Comparison of ENCODE assay signal across 16 cellular contexts in the genomic region with DNA sequence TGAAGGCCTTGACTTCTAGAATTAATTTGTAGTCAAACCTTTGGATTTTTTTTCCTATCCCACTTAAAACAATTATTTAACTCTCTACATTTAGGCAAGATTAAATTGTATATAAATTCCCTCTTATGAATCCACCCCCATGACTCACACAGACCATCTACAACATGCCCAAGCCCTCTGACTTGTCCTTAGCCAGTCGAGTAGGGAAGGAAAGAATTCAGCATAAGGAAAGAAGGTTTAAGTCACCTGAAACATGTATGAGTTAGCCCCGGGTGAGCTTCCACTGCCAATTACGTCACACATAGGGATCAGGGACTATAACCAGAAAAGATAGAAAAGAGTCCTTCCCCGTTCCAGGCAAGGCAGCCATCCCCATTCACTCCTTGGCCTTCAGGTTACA. TPM values are rescaled to one million over a fixed set of nuclear protein-coding genes. Genes with fewer than 3 reads are reported as not detected.
DNase-seq lines count a peak whose midpoint lies in the region; ATAC-seq and TF ChIP-seq lines count a peak whose summit lies in the region.
"Had no signal": no experiment of that assay in that cellular context is flagged by ENCODE, and none has a peak within 500 bp of the region (broad histone marks: within the 10 kb centered on the region; RNA-seq: fewer than 3 reads in every experiment).

No MANE protein-coding gene starts in this region.

- BruUV-seq in mammary epithelial cell (replicated peaks; lab: Mats Ljungman, UMichigan) (no TSS peak), PC-9 (replicated peaks; lab: Mats Ljungman, UMichigan) (no TSS peak)

- H3K9me3 ChIP-seq in mammary epithelial cell (replicated peaks; ENCODE audit: insufficient read depth, low read length) (peaks cover 5% of the 10 kb centered on the region), breast epithelium (no peaks in the 10 kb centered on the region), PC-9 (ENCODE audit: insufficient read depth, low read depth) (peaks cover 12% of the 10 kb centered on the region; the same call in 1 of the 2 replicates)

- H3K79me2 ChIP-seq in mammary epithelial cell (ENCODE audit: insufficient read depth, low read length), result no peaks in the 10 kb centered on the region
- H3K79me2 ChIP-seq in PC-9 (ENCODE audit: low read depth), result no peaks in the 10 kb centered on the region

- ATAC-seq in HG02623 (IDR thresholded peaks at IDR 0.05; ENCODE audit: unreplicated experiment), result no peak

- 39% methylated on average over 2 of the region's 4 CpGs for WGBS in mammary epithelial cell (ENCODE audit: low coverage, missing lambda C conversion rate)

- H3K9ac ChIP-seq in mammary epithelial cell (ENCODE audit: insufficient read depth, low read length), result no peak overlapping the region
- H3K9ac ChIP-seq: BLaER1, GM23248 had no signal

- POLR2A ChIA-PET in PC-9 (lab: Charles Lee; ENCODE audit: unreplicated experiment), result no interaction called here

- H3K4me1 ChIP-seq in mammary epithelial cell (ENCODE audit: insufficient read depth, low read length) (peaks cover 5% of the 10 kb centered on the region), breast epithelium (no peaks in the 10 kb centered on the region), PC-9 (replicated peaks; ENCODE audit: insufficient read depth) (peaks cover 7% of the 10 kb centered on the region; the same call in 1 of the 2 replicates)
- H3K4me1 ChIP-seq: BLaER1 had no signal

- TF ChIP-seq POLR2A in breast epithelium (IDR thresholded peaks at IDR 0.05), result no peak

- H3K36me3 ChIP-seq in mammary epithelial cell (ENCODE audit: insufficient read depth, low read length) (no peaks in the 10 kb centered on the region), breast epithelium (no peaks in the 10 kb centered on the region), PC-9 (ENCODE audit: low read depth) (no peaks in the 10 kb centered on the region)
- H3K36me3 ChIP-seq: BLaER1 had no signal

- intact Hi-C loops in mammary epithelial cell (cut with micrococcal nuclease) (no loop called here), breast epithelium (cut with DNase I; ENCODE audit: low total_unique reads) (no loop called here), PC-9 (cut with micrococcal nuclease; ENCODE audit: unreplicated experiment) (no loop called here)

- H3K27ac ChIP-seq in mammary epithelial cell (ENCODE audit: insufficient read depth, low read depth, low read length), result no peak overlapping the region
- no peak overlapping the region for H3K27ac ChIP-seq in breast epithelium
- H3K27ac ChIP-seq in PC-9, result no peak overlapping the region
- H3K27ac ChIP-seq: 22Rv1, BLaER1, GM23248 had no signal

- dilution Hi-C loops in mammary epithelial cell (cut with HindIII; ENCODE audit: low sequenced_read_pairs), result no loop called here

- H2AFZ ChIP-seq in mammary epithelial cell (ENCODE audit: low read depth, low read length), result peak overlapping the region; percentile 62
- H2AFZ ChIP-seq in PC-9, result no peak overlapping the region
- H2AFZ ChIP-seq: GM23248 had no signal

- DNase-seq in mammary epithelial cell (peak; percentile 78), breast epithelium (ENCODE audit: low spot score in 2 of 2) (no peak), epithelial cell of esophagus (ENCODE audit: low read depth) (peak; percentile 93), iris pigment epithelial cell (ENCODE audit: low read depth) (peak; percentile 33), COLO668 (lab: John Stamatoyannopoulos, UW; ENCODE audit: unreplicated experiment) (no peak), PC-9 (no peak)
- DNase-seq: AML-193; Calu3; CD8-positive, alpha-beta memory T cell; DMS 273 treated with DMSO at 0.1 percent for 48 hours; GM23248; H7; KG1 had no signal

- in situ Hi-C loops in mammary epithelial cell (cut with MboI; ENCODE audit: low sequenced_read_pairs in 2 of 2), result no loop called here

- CTCF ChIA-PET in mammary epithelial cell (lab: Charles Lee; ENCODE audit: low non-redundant PET), result no interaction called here
- CTCF ChIA-PET in PC-9 (lab: Charles Lee), result no interaction called here

- H3K4me2 ChIP-seq in mammary epithelial cell (ENCODE audit: insufficient read depth, low read depth, low read length) (no peak overlapping the region), PC-9 (no peak overlapping the region)
- H3K4me2 ChIP-seq: BLaER1 had no signal

- no peaks in the 10 kb centered on the region for H3K9me2 ChIP-seq in PC-9 (ENCODE audit: insufficient read depth)

- TF ChIP-seq CTCF in mammary epithelial cell (conservative IDR thresholded peaks at IDR 0.05 in 1 of 2, IDR thresholded peaks at IDR 0.05 in 1 of 2; ENCODE audit: extremely low read depth in 1 of 2, insufficient read depth in 1 of 2, low read depth in 1 of 2, low read length in 2 of 2) (no peak), breast epithelium (IDR thresholded peaks at IDR 0.05) (no peak), epithelial cell of esophagus (IDR thresholded peaks at IDR 0.05; ENCODE audit: insufficient read depth, low read depth, low read length, missing control alignments) (no peak), PC-9 (conservative IDR thresholded peaks at IDR 0.05) (no peak)

- no peaks in the 10 kb centered on the region for H3F3A ChIP-seq in PC-9 (ENCODE audit: insufficient read depth, low read depth)

- no peak overlapping the region for H3K4me3 ChIP-seq in mammary epithelial cell (replicated peaks in 1 of 3; ENCODE audit: insufficient read depth in 1 of 3, low read depth in 2 of 3, low read length in 3 of 3)
- no peak overlapping the region for H3K4me3 ChIP-seq in breast epithelium
- no peak overlapping the region for H3K4me3 ChIP-seq in epithelial cell of esophagus (ENCODE audit: low read length)
- no peak overlapping the region for H3K4me3 ChIP-seq in PC-9
- H3K4me3 ChIP-seq: BLaER1, GM23248 had no signal

- H4K20me1 ChIP-seq in mammary epithelial cell (ENCODE audit: insufficient read depth, low read length) (no peaks in the 10 kb centered on the region), PC-9 (ENCODE audit: insufficient read depth) (no peaks in the 10 kb centered on the region)
- H4K20me1 ChIP-seq: BLaER1 had no signal

- H3K27me3 ChIP-seq in mammary epithelial cell (ENCODE audit: insufficient read depth, low read length), result no peaks in the 10 kb centered on the region
- H3K27me3 ChIP-seq in breast epithelium, result no peaks in the 10 kb centered on the region
- H3K27me3 ChIP-seq in PC-9 (ENCODE audit: insufficient read depth, low read depth), result no peaks in the 10 kb centered on the region
- H3K27me3 ChIP-seq: BLaER1 had no signal

RNA-seq across cellular contexts. Expression of a gene that starts 14.9 kb away (rescaled TPM):
- total RNA-seq in mammary epithelial cell (10 to 100 TPM; 21.0 to 21.3 TPM), breast epithelium (100 to 1,000 TPM in 1 of 3 donors, 10 to 100 TPM in 2; 75.0 to 123 (median 99.6) TPM), PC-9 (2021) (25.4 and 33.8 TPM in 2 replicates)
- 10.9 TPM for polyA plus RNA-seq in mammary epithelial cell
- 13.7 TPM for polyA minus RNA-seq in mammary epithelial cell

Comparison
In these comparisons a context has a peak if more than half of its experiments do, and no peak if none do; other contexts are left out.
1. DNase-seq: peak in mammary epithelial cell (single experiment), epithelial cell of esophagus (single experiment) and iris pigment epithelial cell (single experiment); none in breast epithelium (0 of 2), COLO668 (single experiment) and PC-9 (0 of 2).